8 cellular contexts compared by ENCODE assay signal in genomic region chr11:72112541-72113136, GRCh38. TPM values are rescaled to one million over a fixed set of nuclear protein-coding genes. Genes with fewer than 3 reads are reported as not detected.
DNase-seq lines count a peak whose midpoint lies in the region; ATAC-seq and TF ChIP-seq lines count a peak whose summit lies in the region.

ANAPC15 (minus strand) TSS chr11:72112695; CDS start chr11:72111276, 1,419 bp downstream.

- ATAC-seq in GM21529 (IDR thresholded peaks at IDR 0.05; ENCODE audit: unreplicated experiment), result peak; percentile 79

- no peaks in the 10 kb centered on the region for H3K27me3 Mint-ChIP-seq in IgD-negative memory B cell

- peak within 1 kb of the TSS; percentile 95 to 98 (median 98) for H3K4me3 Mint-ChIP-seq in IgD-negative memory B cell

- TF ChIP-seq CTCF in epithelial cell of proximal tubule (conservative IDR thresholded peaks at IDR 0.05; ENCODE audit: low read depth, low read length), result no peak

- H3K27ac Mint-ChIP-seq in IgD-negative memory B cell, result peak within 1 kb of the TSS; percentile 96 to 99 (median 97)

- peaks cover 15 to 18% (median 15%) of the 10 kb centered on the region in 3 donors for H3K4me1 Mint-ChIP-seq in IgD-negative memory B cell

- DNase-seq in DMS 273 (lab: John Stamatoyannopoulos, UW; ENCODE audit: unreplicated experiment) (peak; percentile 98), OCI-M2 (lab: John Stamatoyannopoulos, UW; ENCODE audit: unreplicated experiment) (peak; percentile 94), activated T-cell treated with anti-CD3 and anti-CD28 coated beads for 48 hours (ENCODE audit: low read depth) (peak; percentile 94), epithelial cell of proximal tubule (ENCODE audit: low read depth) (peak; percentile 95), mucosa of gallbladder (ENCODE audit: low spot score) (peak; percentile 99)
- peak; percentile 99 to 100 for DNase-seq in stimulated activated CD8-positive, alpha-beta memory T cell treated with anti-CD3 and anti-CD28 coated beads, Interleukin-4, amount 100 ng/mL, for 4 hours (ENCODE audit: low read depth in 2 of 2, low spot score in 1 of 2)

- H3K36me3 Mint-ChIP-seq in IgD-negative memory B cell, result peaks cover 3% of the 10 kb centered on the region

- H3K9me3 Mint-ChIP-seq in IgD-negative memory B cell, result no peaks in the 10 kb centered on the region

- peak within 1 kb of the TSS; percentile 76 for H3K4me3 ChIP-seq in epithelial cell of proximal tubule (ENCODE audit: low read depth, low read length)

RNA-seq across cellular contexts. Expression of gene ANAPC15, which starts in this region (rescaled TPM):
- 68.5 TPM for polyA plus RNA-seq in IgD-negative memory B cell
- 66.6 and 87.4 TPM in 2 replicates for total RNA-seq in epithelial cell of proximal tubule
- total RNA-seq in mucosa of gallbladder, result 33.3 TPM

Comparison
In these comparisons a context has a peak if more than half of its experiments do, and no peak if none do; other contexts are left out.
1. Peak in every context shown above with its lines: DNase-seq, ATAC-seq and H3K4me3 ChIP-seq.